Comparison of ENCODE assay signal across 8 cellular contexts in the genomic region with DNA sequence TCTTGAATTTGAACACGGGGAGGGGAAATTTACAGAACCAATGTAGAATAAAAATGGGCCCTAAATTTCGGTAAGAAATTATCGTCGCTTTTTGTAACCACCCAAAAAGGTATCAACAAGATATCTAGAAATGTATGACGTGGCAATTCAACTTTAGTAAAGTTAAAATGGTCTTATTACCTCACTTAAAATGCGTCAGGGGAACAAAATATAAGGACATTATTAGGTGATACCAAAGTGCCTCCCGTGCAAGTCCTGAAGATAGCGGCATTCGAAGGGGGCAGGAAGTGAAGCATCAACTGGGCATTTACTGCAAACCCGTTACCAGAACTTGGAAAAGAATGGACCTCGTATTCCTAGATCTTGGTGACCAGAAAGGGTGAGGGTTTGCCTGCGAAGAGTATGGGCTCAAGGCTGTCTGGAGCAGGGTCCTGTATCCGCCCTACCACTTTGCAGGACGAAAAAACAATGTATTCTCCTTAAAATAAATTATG. TPM values are rescaled to one million over a fixed set of nuclear protein-coding genes. Genes with fewer than 3 reads are reported as not detected.
DNase-seq lines count a peak whose midpoint lies in the region; ATAC-seq and TF ChIP-seq lines count a peak whose summit lies in the region.

No MANE protein-coding gene starts in this region.

- H3K9me3 Mint-ChIP-seq in MCF 10A (ENCODE audit: unreplicated experiment), result no peaks in the 10 kb centered on the region

- H3K4me1 Mint-ChIP-seq in MCF 10A (ENCODE audit: insufficient read depth, unreplicated experiment), result peaks cover 6% of the 10 kb centered on the region

- POLR2A ChIA-PET in MCF 10A (lab: Yijun Ruan, JAX), result no interaction called here

- H3K4me3 ChIP-seq in AG10803 (ENCODE audit: low read length) (peak overlapping the region; percentile 69), HUES64 (ENCODE audit: low read length) (peak overlapping the region; percentile 99), mucosa of rectum (ENCODE audit: low read length in 2 of 2) (peak overlapping the region; percentile 60 to 81)

- 2% methylated on average over 9 of the region's 14 CpGs for WGBS in HUES64

- no TSS peak for BruUV-seq in MCF 10A (replicated peaks; lab: Mats Ljungman, UMichigan)

- CTCF ChIA-PET in MCF 10A (lab: Yijun Ruan, JAX), result no interaction called here

- H3K4me3 Mint-ChIP-seq in MCF 10A (ENCODE audit: unreplicated experiment), result peak overlapping the region; percentile 93

- H3K27me3 Mint-ChIP-seq in MCF 10A (ENCODE audit: insufficient read depth, unreplicated experiment), result peaks cover 29% of the 10 kb centered on the region

- H3K4me1 ChIP-seq in HUES64 (ENCODE audit: insufficient read depth, low read length) (peaks cover 41% of the 10 kb centered on the region), mucosa of rectum (ENCODE audit: control insufficient read depth in 2 of 2, insufficient read depth in 2 of 2, low read length in 2 of 2) (peaks cover 6 to 9% of the 10 kb centered on the region in 2 donors)

- H3K27me3 ChIP-seq in HUES64 (ENCODE audit: insufficient read depth, low read length) (no peaks in the 10 kb centered on the region), mucosa of rectum (ENCODE audit: control insufficient read depth in 2 of 2, insufficient read depth in 2 of 2, low read length in 2 of 2) (peaks cover 0 to 2% of the 10 kb centered on the region in 2 donors)

- H3K36me3 ChIP-seq in HUES64 (ENCODE audit: insufficient read depth, low read length) (peaks cover 45% of the 10 kb centered on the region), mucosa of rectum (ENCODE audit: control insufficient read depth in 2 of 2, insufficient read depth in 2 of 2, low read length in 2 of 2) (peaks cover 0 to under 1% of the 10 kb centered on the region in 2 donors)

- H3K27ac Mint-ChIP-seq in MCF 10A (ENCODE audit: low read depth, unreplicated experiment), result no peak overlapping the region

- no peak for TF ChIP-seq CTCF in AG10803 (conservative IDR thresholded peaks at IDR 0.05; ENCODE audit: low read length)
- no peak for TF ChIP-seq CTCF in MCF 10A (IDR thresholded peaks at IDR 0.05; ENCODE audit: unreplicated experiment)

- peak overlapping the region; percentile 77 for H3K27ac ChIP-seq in HUES64 (ENCODE audit: low read depth, low read length)
- peak overlapping the region in 1 of 2 donors; percentile 75 for H3K27ac ChIP-seq in mucosa of rectum (ENCODE audit: low read depth in 2 of 2, low read length in 2 of 2)

- no peak for ATAC-seq in HG03039 (IDR thresholded peaks at IDR 0.05; ENCODE audit: unreplicated experiment)
- ATAC-seq in GM18873 (IDR thresholded peaks at IDR 0.05; ENCODE audit: low FRiP score, unreplicated experiment), result no peak
- no peak for ATAC-seq in HG03159 (IDR thresholded peaks at IDR 0.05; ENCODE audit: unreplicated experiment)

- H3K9ac ChIP-seq in HUES64 (ENCODE audit: low read depth, low read length), result peak overlapping the region; percentile 75
- peak overlapping the region; percentile 52 to 58 for H3K9ac ChIP-seq in mucosa of rectum (ENCODE audit: low read depth in 1 of 2, low read length in 2 of 2)

- intact Hi-C loops in MCF 10A (cut with micrococcal nuclease), result loop anchor here (5.0 to 10.0 kb wide), 2 partner anchors 61 to 581 kb away; a partner anchor contains a TSS

- no peaks in the 10 kb centered on the region for H3K9me3 ChIP-seq in HUES64 (ENCODE audit: insufficient read depth, low read depth, low read length)
- H3K9me3 ChIP-seq in mucosa of rectum (ENCODE audit: control insufficient read depth in 2 of 2, low read length in 2 of 2), result no peaks in the 10 kb centered on the region

- DNase-seq in AG10803 (ENCODE audit: low read depth), result no peak
- DNase-seq in MCF 10A (ENCODE audit: unreplicated experiment), result peak; percentile 11
- DNase-seq in GF-D8 (lab: John Stamatoyannopoulos, UW), result no peak

- H3K36me3 Mint-ChIP-seq in MCF 10A (ENCODE audit: insufficient read depth, unreplicated experiment), result no peaks in the 10 kb centered on the region

RNA-seq across cellular contexts. Expression of a gene that starts 1.0 kb away (rescaled TPM):
- polyA plus RNA-seq in HUES64 (2013, experiment 1 of 2), result 125 TPM
- 131 TPM for polyA plus RNA-seq in HUES64 (2013, experiment 2 of 2)
- 8.4 and 9.4 TPM in 2 replicates for total RNA-seq in MCF 10A (2022)
